In the genomic region with DNA sequence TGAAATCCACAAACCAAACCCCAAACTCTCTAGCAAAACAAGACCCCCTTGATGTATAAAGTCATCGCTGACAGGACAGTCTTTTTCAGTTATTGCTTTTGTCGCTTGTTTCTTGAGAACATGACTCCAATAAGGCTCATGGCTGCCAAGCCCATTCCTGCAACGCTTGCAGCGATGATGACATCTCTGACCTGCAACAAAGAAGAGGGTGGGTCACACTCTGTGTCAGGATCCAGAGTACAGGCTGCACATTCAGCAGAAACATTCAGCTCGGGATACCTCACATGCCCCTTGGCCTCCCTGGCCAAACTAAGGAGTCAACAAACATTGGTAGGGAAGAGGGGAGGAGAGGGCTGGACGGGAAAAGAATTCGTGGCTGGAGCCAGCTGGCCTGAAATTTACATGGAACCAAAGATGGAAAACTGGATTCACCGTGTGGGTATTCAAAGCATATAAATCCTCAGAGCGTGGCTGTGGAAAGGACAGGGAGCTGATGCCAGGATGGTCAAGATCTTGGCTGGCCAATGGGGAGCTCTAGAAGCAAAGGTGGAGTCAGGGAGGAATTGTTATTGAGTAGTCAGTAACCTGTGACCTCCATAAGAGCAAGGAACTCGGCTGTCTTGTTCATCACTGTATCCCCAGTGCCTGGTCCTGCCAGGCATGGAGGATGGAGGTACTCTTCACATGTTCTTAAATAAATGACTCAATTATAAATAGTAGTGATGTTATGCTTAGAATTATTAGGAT, we compare ENCODE assay signal across 2 cellular contexts.
TF ChIP-seq lines count a peak whose summit lies in the region.

No MANE protein-coding gene starts in this region.

TF ChIP-seq in IMR-90, 13 proteins besides CTCF, POLR2A, EP300 and RAD21 (continued from another document):
- TF ChIP-seq MAFK (IDR thresholded peaks at IDR 0.05; ENCODE audit: low read depth, low read length) (0 out of 2 replicates have a peak, but pooled peaks have one; percentile 10), MXI1 (IDR thresholded peaks at IDR 0.05; ENCODE audit: borderline replicate concordance, low read depth, low read length) (no peak), CEBPB (IDR thresholded peaks at IDR 0.05; ENCODE audit: low read depth, low read length) (peak; percentile 22; the same call in 1 of the 2 replicates)
TF ChIP-seq in IMR-90: peak in this region for 2.

TF ChIP-seq in liver, 16 proteins besides CTCF, POLR2A, EP300 and RAD21 (continued from another document):
- TF ChIP-seq EGR1 (IDR thresholded peaks at IDR 0.05; ENCODE audit: low read depth in 2 of 2) (peak in 1 of 2 donors; percentile 75), JUND (IDR thresholded peaks at IDR 0.05) (peak; percentile 50 to 81), NR2F2 (IDR thresholded peaks at IDR 0.05) (peak; percentile 77), GABPA (IDR thresholded peaks at IDR 0.05 in 1 of 2, conservative IDR thresholded peaks at IDR 0.05 in 1 of 2) (no peak), HNF4A (conservative IDR thresholded peaks at IDR 0.05) (peak; percentile 82 to 91), SP1 (IDR thresholded peaks at IDR 0.05) (peak; percentile 88), FOXA1 (IDR thresholded peaks at IDR 0.05) (peak; percentile 79), YY1 (IDR thresholded peaks at IDR 0.05) (peak; percentile 82), RXRA (IDR thresholded peaks at IDR 0.05) (peak; percentile 95 to 97)
- TF ChIP-seq, protein P1, sequence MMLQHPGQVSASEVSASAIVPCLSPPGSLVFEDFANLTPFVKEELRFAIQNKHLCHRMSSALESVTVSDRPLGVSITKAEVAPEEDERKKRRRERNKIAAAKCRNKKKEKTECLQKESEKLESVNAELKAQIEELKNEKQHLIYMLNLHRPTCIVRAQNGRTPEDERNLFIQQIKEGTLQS (IDR thresholded peaks at IDR 0.05): peak; percentile 98
- TF ChIP-seq, protein P2, sequence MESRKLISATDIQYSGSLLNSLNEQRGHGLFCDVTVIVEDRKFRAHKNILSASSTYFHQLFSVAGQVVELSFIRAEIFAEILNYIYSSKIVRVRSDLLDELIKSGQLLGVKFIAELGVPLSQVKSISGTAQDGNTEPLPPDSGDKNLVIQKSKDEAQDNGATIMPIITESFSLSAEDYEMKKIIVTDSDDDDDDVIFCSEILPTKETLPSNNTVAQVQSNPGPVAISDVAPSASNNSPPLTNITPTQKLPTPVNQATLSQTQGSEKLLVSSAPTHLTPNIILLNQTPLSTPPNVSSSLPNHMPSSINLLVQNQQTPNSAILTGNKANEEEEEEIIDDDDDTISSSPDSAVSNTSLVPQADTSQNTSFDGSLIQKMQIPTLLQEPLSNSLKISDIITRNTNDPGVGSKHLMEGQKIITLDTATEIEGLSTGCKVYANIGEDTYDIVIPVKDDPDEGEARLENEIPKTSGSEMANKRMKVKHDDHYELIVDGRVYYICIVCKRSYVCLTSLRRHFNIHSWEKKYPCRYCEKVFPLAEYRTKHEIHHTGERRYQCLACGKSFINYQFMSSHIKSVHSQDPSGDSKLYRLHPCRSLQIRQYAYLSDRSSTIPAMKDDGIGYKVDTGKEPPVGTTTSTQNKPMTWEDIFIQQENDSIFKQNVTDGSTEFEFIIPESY (IDR thresholded peaks at IDR 0.05): peak; percentile 62
- TF ChIP-seq, protein P3, sequence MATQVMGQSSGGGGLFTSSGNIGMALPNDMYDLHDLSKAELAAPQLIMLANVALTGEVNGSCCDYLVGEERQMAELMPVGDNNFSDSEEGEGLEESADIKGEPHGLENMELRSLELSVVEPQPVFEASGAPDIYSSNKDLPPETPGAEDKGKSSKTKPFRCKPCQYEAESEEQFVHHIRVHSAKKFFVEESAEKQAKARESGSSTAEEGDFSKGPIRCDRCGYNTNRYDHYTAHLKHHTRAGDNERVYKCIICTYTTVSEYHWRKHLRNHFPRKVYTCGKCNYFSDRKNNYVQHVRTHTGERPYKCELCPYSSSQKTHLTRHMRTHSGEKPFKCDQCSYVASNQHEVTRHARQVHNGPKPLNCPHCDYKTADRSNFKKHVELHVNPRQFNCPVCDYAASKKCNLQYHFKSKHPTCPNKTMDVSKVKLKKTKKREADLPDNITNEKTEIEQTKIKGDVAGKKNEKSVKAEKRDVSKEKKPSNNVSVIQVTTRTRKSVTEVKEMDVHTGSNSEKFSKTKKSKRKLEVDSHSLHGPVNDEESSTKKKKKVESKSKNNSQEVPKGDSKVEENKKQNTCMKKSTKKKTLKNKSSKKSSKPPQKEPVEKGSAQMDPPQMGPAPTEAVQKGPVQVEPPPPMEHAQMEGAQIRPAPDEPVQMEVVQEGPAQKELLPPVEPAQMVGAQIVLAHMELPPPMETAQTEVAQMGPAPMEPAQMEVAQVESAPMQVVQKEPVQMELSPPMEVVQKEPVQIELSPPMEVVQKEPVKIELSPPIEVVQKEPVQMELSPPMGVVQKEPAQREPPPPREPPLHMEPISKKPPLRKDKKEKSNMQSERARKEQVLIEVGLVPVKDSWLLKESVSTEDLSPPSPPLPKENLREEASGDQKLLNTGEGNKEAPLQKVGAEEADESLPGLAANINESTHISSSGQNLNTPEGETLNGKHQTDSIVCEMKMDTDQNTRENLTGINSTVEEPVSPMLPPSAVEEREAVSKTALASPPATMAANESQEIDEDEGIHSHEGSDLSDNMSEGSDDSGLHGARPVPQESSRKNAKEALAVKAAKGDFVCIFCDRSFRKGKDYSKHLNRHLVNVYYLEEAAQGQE (IDR thresholded peaks at IDR 0.05): peak; percentile 49
- TF ChIP-seq, protein P4, sequence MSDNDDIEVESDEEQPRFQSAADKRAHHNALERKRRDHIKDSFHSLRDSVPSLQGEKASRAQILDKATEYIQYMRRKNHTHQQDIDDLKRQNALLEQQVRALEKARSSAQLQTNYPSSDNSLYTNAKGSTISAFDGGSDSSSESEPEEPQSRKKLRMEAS (IDR thresholded peaks at IDR 0.05): peak; percentile 88
